ENCODE assay signal across 8 cellular contexts in genomic region chr2:119407430-119408220, GRCh38. TPM values are rescaled to one million over a fixed set of nuclear protein-coding genes. Genes with fewer than 3 reads are reported as not detected.
DNase-seq lines count a peak whose midpoint lies in the region; ATAC-seq, FAIRE-seq and TF ChIP-seq lines count a peak whose summit lies in the region.

No MANE protein-coding gene starts in this region.

- TF ChIP-seq RAD21 in IMR-90 (IDR thresholded peaks at IDR 0.05; ENCODE audit: low read length): peak; percentile 85
- peak; percentile 96 to 97 for TF ChIP-seq RAD21 in liver (IDR thresholded peaks at IDR 0.05)

- WGBS in IMR-90 (ENCODE audit: extremely low coverage in 2 of 2, insufficient read length in 1 of 2), 2 experiments: no CpG with 5 or more reads among the region's 7 CpGs
- WGBS in liver: 77% methylated on average over 7 of the region's 7 CpGs

- H2AK5ac ChIP-seq in IMR-90 (ENCODE audit: low read depth, low read length): no peak overlapping the region

- H3K9ac ChIP-seq in IMR-90 (ENCODE audit: low read depth, low read length) (no peak overlapping the region), colonic mucosa (ENCODE audit: low read depth in 2 of 2, low read length in 2 of 2) (no peak overlapping the region), liver (ENCODE audit: low read depth in 1 of 2, low read length in 2 of 2) (no peak overlapping the region)

- POLR2A ChIA-PET in IMR-90 (lab: Charles Lee; ENCODE audit: unreplicated experiment): no interaction called here

- FAIRE-seq in RCC 7860 (lab: Jason Lieb, UNC): peak; percentile 71

- ATAC-seq in IMR-90 (ENCODE audit: low read depth): peak; percentile 97
- peak; percentile 62 for ATAC-seq in thoracic aorta (ENCODE audit: insufficient number of reproducible peaks, low FRiP score, low read depth)
- ATAC-seq in HG03159 (IDR thresholded peaks at IDR 0.05; ENCODE audit: unreplicated experiment): no peak

- H3K27ac ChIP-seq in IMR-90 (ENCODE audit: insufficient read depth, low read length) (no peak overlapping the region), colonic mucosa (no peak overlapping the region), liver (ENCODE audit: low read depth in 1 of 2, low read length in 2 of 2) (no peak overlapping the region), thoracic aorta (no peak overlapping the region)

- in situ Hi-C loops in IMR-90 (cut with MboI; ENCODE audit: low sequenced_read_pairs): no loop called here

- H2BK5ac ChIP-seq in IMR-90 (ENCODE audit: low read depth, low read length, poor library complexity, severe bottlenecking): no peak overlapping the region

- H3K36me3 ChIP-seq in BE2C: no peaks in the 10 kb centered on the region
- no peaks in the 10 kb centered on the region for H3K36me3 ChIP-seq in IMR-90 (ENCODE audit: control insufficient read depth, insufficient read depth, low read length)
- no peaks in the 10 kb centered on the region for H3K36me3 ChIP-seq in colonic mucosa
- no peaks in the 10 kb centered on the region for H3K36me3 ChIP-seq in liver (ENCODE audit: control insufficient read depth in 4 of 4, insufficient read depth in 3 of 4, low read depth in 1 of 4, low read length in 3 of 4)
- H3K36me3 ChIP-seq in thoracic aorta: no peaks in the 10 kb centered on the region

- H3K9me1 ChIP-seq in IMR-90 (ENCODE audit: insufficient read depth, low read length): no peaks in the 10 kb centered on the region

- H3K27me3 ChIP-seq in BE2C: no peaks in the 10 kb centered on the region
- no peaks in the 10 kb centered on the region; the same call in 1 of the 2 replicates for H3K27me3 ChIP-seq in IMR-90 (ENCODE audit: control insufficient read depth, insufficient read depth, low read length)
- H3K27me3 ChIP-seq in colonic mucosa: no peaks in the 10 kb centered on the region
- no peaks in the 10 kb centered on the region for H3K27me3 ChIP-seq in liver (ENCODE audit: control insufficient read depth in 4 of 4, insufficient read depth in 4 of 4, low read length in 3 of 4)
- no peaks in the 10 kb centered on the region for H3K27me3 ChIP-seq in thoracic aorta (replicated peaks; ENCODE audit: insufficient read depth)

- TF ChIP-seq POLR2A in IMR-90 (IDR thresholded peaks at IDR 0.05; ENCODE audit: low read depth, low read length): no peak

- BruUV-seq in IMR-90 (replicated peaks; lab: Mats Ljungman, UMichigan): no TSS peak

- TF ChIP-seq CTCF in BE2C (IDR thresholded peaks at IDR 0.05; ENCODE audit: low read depth, low read length) (peak; percentile 71), GM12865 (IDR thresholded peaks at IDR 0.05; ENCODE audit: insufficient read depth, low read depth, low read length, missing control alignments) (peak; percentile 74), IMR-90 (conservative IDR thresholded peaks at IDR 0.05; ENCODE audit: low read depth, low read length) (peak; percentile 91), colonic mucosa (IDR thresholded peaks at IDR 0.05) (peak; percentile 71), liver (IDR thresholded peaks at IDR 0.05; ENCODE audit: low read depth, low read length, missing input control) (peak; percentile 88), thoracic aorta (IDR thresholded peaks at IDR 0.05) (peak; percentile 90)

- no peak overlapping the region for H3K23ac ChIP-seq in IMR-90 (ENCODE audit: low read depth, low read length)

- H3K4me3 ChIP-seq in BE2C (ENCODE audit: low read depth, low read length): no peak overlapping the region
- H3K4me3 ChIP-seq in GM12865 (ENCODE audit: low read depth, low read length): no peak overlapping the region
- H3K4me3 ChIP-seq in IMR-90 (ENCODE audit: insufficient read depth, low read depth, low read length): no peak overlapping the region
- no peak overlapping the region for H3K4me3 ChIP-seq in colonic mucosa
- no peak overlapping the region for H3K4me3 ChIP-seq in liver (ENCODE audit: low read depth in 1 of 3, low read length in 3 of 3)
- H3K4me3 ChIP-seq in thoracic aorta: no peak overlapping the region

- H2BK20ac ChIP-seq in IMR-90 (ENCODE audit: low read depth, low read length): no peak overlapping the region

- no peak overlapping the region for H3K56ac ChIP-seq in IMR-90 (ENCODE audit: extremely low read depth, insufficient read depth, low read length)

- H3K4me1 ChIP-seq in BE2C (no peaks in the 10 kb centered on the region), IMR-90 (ENCODE audit: control insufficient read depth, insufficient read depth, low read length) (no peaks in the 10 kb centered on the region), colonic mucosa (peaks cover 9% of the 10 kb centered on the region), liver (ENCODE audit: control insufficient read depth in 4 of 4, insufficient read depth in 4 of 4, low read length in 3 of 4) (peaks cover 2 to 16% (median 10%) of the 10 kb centered on the region in 4 donors), thoracic aorta (ENCODE audit: control insufficient read depth in 1 of 2, low read depth in 2 of 2) (peaks cover 0 to 4% of the 10 kb centered on the region in 2 donors)

- no peak overlapping the region for H3K4me2 ChIP-seq in IMR-90 (ENCODE audit: low read depth, low read length)

- CTCF ChIA-PET in IMR-90 (lab: Yijun Ruan, JAX): interaction anchor here (0.6 to 0.8 kb wide), 2 partner anchors 50 to 1700 kb away, joined by 3 read pairs; no protein-coding TSS in a partner anchor

- no peak overlapping the region for H3K4ac ChIP-seq in IMR-90 (ENCODE audit: low read depth, low read length)

- intact Hi-C loops in IMR-90 (cut with micrococcal nuclease): loop anchor here (1.0 to 5.0 kb wide), 3 partner anchors 69 to 395 kb away; no protein-coding TSS in a partner anchor
- intact Hi-C loops in colonic mucosa (cut with DNase I): loop anchor here (2.0 to 5.0 kb wide), 2 partner anchors 69 to 250 kb away; no protein-coding TSS in a partner anchor

- H3K14ac ChIP-seq in IMR-90 (replicated peaks; ENCODE audit: low read depth, low read length): no peak overlapping the region

- no peaks in the 10 kb centered on the region for H4K20me1 ChIP-seq in IMR-90 (ENCODE audit: insufficient read depth, low read length)

- no peaks in the 10 kb centered on the region for H3K79me1 ChIP-seq in IMR-90 (ENCODE audit: low read depth in 1 of 2, low read length in 2 of 2)

- DNase-seq in BE2C (peak; percentile 28), GM12865 (ENCODE audit: low read depth) (peak; percentile 69), IMR-90 (peak; percentile 58), RCC 7860 (ENCODE audit: low spot score) (peak; percentile 44), colonic mucosa (peak; percentile 72), thoracic aorta (ENCODE audit: low spot score) (no peak)

- H4K8ac ChIP-seq in IMR-90 (ENCODE audit: low read depth in 2 of 2, low read length in 2 of 2): no peak overlapping the region

- H2BK120ac ChIP-seq in IMR-90 (ENCODE audit: low read depth, low read length): no peak overlapping the region

- dilution Hi-C loops in IMR-90 (cut with HindIII; ENCODE audit: low sequenced_read_pairs, unreplicated experiment): no loop called here

- H2AK9ac ChIP-seq in IMR-90 (replicated peaks; ENCODE audit: low read depth, low read length, poor library complexity): peak overlapping the region; percentile 33

- H2BK15ac ChIP-seq in IMR-90 (ENCODE audit: low read depth, low read length): no peak overlapping the region

- no peak overlapping the region for H4K91ac ChIP-seq in IMR-90 (ENCODE audit: insufficient read depth, low read depth, low read length)

- H3K18ac ChIP-seq in IMR-90 (ENCODE audit: low read depth, low read length): no peak overlapping the region

- H4K5ac ChIP-seq in IMR-90 (ENCODE audit: low read depth, low read length): no peak overlapping the region

- H3K9me3 ChIP-seq in BE2C (no peaks in the 10 kb centered on the region), IMR-90 (ENCODE audit: control insufficient read depth, insufficient read depth, low read length) (no peaks in the 10 kb centered on the region), colonic mucosa (no peaks in the 10 kb centered on the region), liver (ENCODE audit: control insufficient read depth in 4 of 4, low read length in 3 of 4) (no peaks in the 10 kb centered on the region), thoracic aorta (no peaks in the 10 kb centered on the region)

- H2AFZ ChIP-seq in IMR-90 (replicated peaks; ENCODE audit: low read length, poor library complexity): no peak overlapping the region

TF ChIP-seq in IMR-90, 13 proteins besides CTCF, POLR2A, EP300 and RAD21:
- peak; percentile 75 for TF ChIP-seq SMC3 (IDR thresholded peaks at IDR 0.05; ENCODE audit: low read depth, low read length)
- no peak for TF ChIP-seq RFX5 (IDR thresholded peaks at IDR 0.05; ENCODE audit: low read depth, low read length)

TF ChIP-seq in liver, 16 proteins besides CTCF, POLR2A, EP300 and RAD21 (continues in another document):
- no peak for TF ChIP-seq GABPA (IDR thresholded peaks at IDR 0.05 in 1 of 2, conservative IDR thresholded peaks at IDR 0.05 in 1 of 2)

RNA-seq across cellular contexts. Expression of gene TMEM37, which starts 24.0 kb away (rescaled TPM):
- polyA plus RNA-seq in BE2C (2012; ENCODE audit: insufficient read depth, insufficient read length, low read depth): not detected
- total RNA-seq in IMR-90 (2012; rRNA removed): under 0.01 TPM in 1 of 2 replicates, not detected in the other
- polyA plus RNA-seq in IMR-90 (2012; rRNA removed): 0.30 and 0.39 TPM in 2 replicates
- 0.56 and 1.6 TPM in 2 replicates for polyA plus RNA-seq in IMR-90 (2012; cell fraction: cytosol; rRNA removed)
- polyA plus RNA-seq in IMR-90 (2012; cell fraction: nucleus; rRNA removed; ENCODE audit: low replicate concordance): 0.09 and 0.13 TPM in 2 replicates
- total RNA-seq in colonic mucosa: 10 to 100 TPM; 24.3 to 52.1 TPM
- 10 to 100 TPM; 17.6 to 30.3 TPM for total RNA-seq in liver
- polyA plus RNA-seq in liver: 100 to 1,000 TPM in 1 of 2 donors, 10 to 100 TPM in 1; 44.5 to 125 TPM
- total RNA-seq in thoracic aorta: 10 to 100 TPM in 1 of 2 donors, 1 to 10 TPM in 1; 4.9 to 12.3 TPM

RNA-seq across cellular contexts. Expression of gene DBI, which starts 40.8 kb away (rescaled TPM):
- polyA plus RNA-seq in BE2C (2012; ENCODE audit: insufficient read depth, insufficient read length, low read depth): 46.8 TPM
- total RNA-seq in IMR-90 (2012; rRNA removed) (42.5 and 69.7 TPM in 2 replicates), colonic mucosa (100 to 1,000 TPM; 275 to 291 TPM), liver (100 to 1,000 TPM; 134 to 187 TPM), thoracic aorta (10 to 100 TPM; 63.8 to 68.6 TPM)
- polyA plus RNA-seq in IMR-90 (2012; rRNA removed) (243 and 278 TPM in 2 replicates), liver (100 to 1,000 TPM; 524 to 900 TPM)
- polyA plus RNA-seq in IMR-90 (2012; cell fraction: cytosol; rRNA removed): 47.9 and 61.2 TPM in 2 replicates
- 17.8 and 65.1 TPM in 2 replicates for polyA plus RNA-seq in IMR-90 (2012; cell fraction: nucleus; rRNA removed; ENCODE audit: low replicate concordance)

RNA-seq across cellular contexts. Expression of gene C2orf76, which starts 41.0 kb away (rescaled TPM):
- polyA plus RNA-seq in BE2C (2012; ENCODE audit: insufficient read depth, insufficient read length, low read depth): 6.7 TPM
- 9.7 and 10.6 TPM in 2 replicates for total RNA-seq in IMR-90 (2012; rRNA removed)
- polyA plus RNA-seq in IMR-90 (2012; rRNA removed): 8.9 and 12.6 TPM in 2 replicates
- 1.6 and 2.5 TPM in 2 replicates for polyA plus RNA-seq in IMR-90 (2012; cell fraction: cytosol; rRNA removed)
- polyA plus RNA-seq in IMR-90 (2012; cell fraction: nucleus; rRNA removed; ENCODE audit: low replicate concordance): 0.42 and 3.5 TPM in 2 replicates
- total RNA-seq in colonic mucosa: 1 to 10 TPM; 4.7 to 6.6 TPM
- 1 to 10 TPM; 2.7 to 5.2 TPM for total RNA-seq in liver
- polyA plus RNA-seq in liver: 1 to 10 TPM; 3.9 to 6.3 TPM
- total RNA-seq in thoracic aorta: 1 to 10 TPM; 2.2 to 6.5 TPM
